Comparison of ENCODE assay signal across 9 cellular contexts in the genomic region with DNA sequence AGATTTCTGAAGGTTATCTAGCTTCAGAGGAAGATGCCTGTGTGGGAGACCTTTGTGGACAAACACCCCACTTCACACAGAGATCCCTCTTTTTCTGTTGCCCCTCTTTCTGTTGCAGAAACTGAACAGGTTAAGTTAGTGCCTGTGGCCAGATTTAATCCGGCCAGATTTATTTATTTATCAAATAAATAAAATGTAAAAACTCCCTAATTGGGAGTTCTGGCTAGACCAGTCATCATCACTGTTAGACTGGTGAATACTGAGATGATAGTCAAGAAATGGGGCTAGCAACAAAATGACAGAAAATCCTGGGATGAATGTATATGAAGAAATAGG. TPM values are rescaled to one million over a fixed set of nuclear protein-coding genes. Genes with fewer than 3 reads are reported as not detected.
DNase-seq lines count a peak whose midpoint lies in the region; ATAC-seq and TF ChIP-seq lines count a peak whose summit lies in the region.
"Had no signal": no experiment of that assay in that cellular context is flagged by ENCODE, and none has a peak within 500 bp of the region (broad histone marks: within the 10 kb centered on the region; RNA-seq: fewer than 3 reads in every experiment).

No MANE protein-coding gene starts in this region.

- ATAC-seq in heart right ventricle, result no peak
- ATAC-seq in Right ventricle myocardium inferior, result no peak
- no peak for ATAC-seq in upper lobe of left lung (ENCODE audit: low FRiP score in 2 of 2)
- ATAC-seq in GM21619 (IDR thresholded peaks at IDR 0.05; ENCODE audit: unreplicated experiment), result no peak

- H3K4me3 ChIP-seq in heart right ventricle, result no peak overlapping the region
- peak overlapping the region; percentile 87 for H3K4me3 ChIP-seq in adipocyte (ENCODE audit: low read length)
- H3K4me3 ChIP-seq in mesodermal cell (ENCODE audit: extremely low read depth, insufficient read depth, low read length, poor library complexity, severe bottlenecking), result peak overlapping the region; percentile 63
- peak overlapping the region in 1 of 4 donors; percentile 85 for H3K4me3 ChIP-seq in upper lobe of left lung

- intact Hi-C loops in heart right ventricle (cut with DNase I), result loop anchor here in 2 of 10 donors (5.0 kb wide), 1 partner anchor 96 kb away; no protein-coding TSS in a partner anchor
- intact Hi-C loops in Right ventricle myocardium inferior (cut with DNase I), result loop anchor here (2.0 kb wide), 1 partner anchor 99 kb away; no protein-coding TSS in a partner anchor

- H3K36me3 ChIP-seq in heart right ventricle, result no peaks in the 10 kb centered on the region
- no peaks in the 10 kb centered on the region for H3K36me3 ChIP-seq in adipocyte (ENCODE audit: control insufficient read depth, insufficient read depth, low read length, severe bottlenecking)
- no peaks in the 10 kb centered on the region for H3K36me3 ChIP-seq in mesodermal cell (ENCODE audit: control insufficient read depth, insufficient read depth, low read length)
- H3K36me3 ChIP-seq in upper lobe of left lung, result no peaks in the 10 kb centered on the region

- H3K9me3 ChIP-seq in heart right ventricle, result no peaks in the 10 kb centered on the region
- no peaks in the 10 kb centered on the region for H3K9me3 ChIP-seq in adipocyte (ENCODE audit: control insufficient read depth, low read length)
- H3K9me3 ChIP-seq in mesodermal cell (ENCODE audit: control insufficient read depth, low read length), result no peaks in the 10 kb centered on the region
- no peaks in the 10 kb centered on the region for H3K9me3 ChIP-seq in upper lobe of left lung

- peaks cover 3 to 49% (median 30%) of the 10 kb centered on the region in 9 donors for H3K4me1 ChIP-seq in heart right ventricle
- H3K4me1 ChIP-seq in adipocyte (ENCODE audit: control insufficient read depth, insufficient read depth, low read length), result peaks cover 30% of the 10 kb centered on the region
- peaks cover 19% of the 10 kb centered on the region for H3K4me1 ChIP-seq in mesodermal cell (ENCODE audit: control insufficient read depth, insufficient read depth, low read length, poor library complexity, severe bottlenecking)
- peaks cover 12 to 37% (median 22%) of the 10 kb centered on the region in 4 donors for H3K4me1 ChIP-seq in upper lobe of left lung

- TF ChIP-seq CTCF in heart right ventricle (IDR thresholded peaks at IDR 0.05) (no peak), upper lobe of left lung (IDR thresholded peaks at IDR 0.05) (no peak)

- no peak for TF ChIP-seq POLR2A in upper lobe of left lung (IDR thresholded peaks at IDR 0.05)

- DNase-seq in heart right ventricle (no peak), Right ventricle myocardium inferior (ENCODE audit: missing footprints) (no peak), adipocyte (ENCODE audit: low read depth) (no peak), upper lobe of left lung (no peak), H4 (ENCODE audit: low spot score) (no peak), Kasumi-1 (lab: John Stamatoyannopoulos, UW) (no peak)
- DNase-seq: amygdala had no signal

- H3K27ac ChIP-seq in heart right ventricle (peak overlapping the region in 7 of 10 donors; percentile 98 to 100 (median 99)), mesodermal cell (ENCODE audit: low read depth, low read length, severe bottlenecking) (no peak overlapping the region), upper lobe of left lung (peak overlapping the region; percentile 95 to 98 (median 98))

- no peaks in the 10 kb centered on the region for H3K27me3 ChIP-seq in heart right ventricle
- H3K27me3 ChIP-seq in adipocyte (replicated peaks; ENCODE audit: control insufficient read depth, insufficient read depth, low read length), result no peaks in the 10 kb centered on the region
- no peaks in the 10 kb centered on the region for H3K27me3 ChIP-seq in upper lobe of left lung

- WGBS in heart right ventricle, 2 donors, result 65 to 73% methylated on average over 1 of the region's 1 CpG
- WGBS in mesodermal cell (ENCODE audit: insufficient coverage in 2 of 2), 2 experiments, result no CpG with 5 or more reads among the region's 1 CpG
- WGBS in upper lobe of left lung, 2 donors, result 41 to 44% methylated on average over 1 of the region's 1 CpG

- TF ChIP-seq EP300 in upper lobe of left lung (IDR thresholded peaks at IDR 0.05), result no peak

- H3K9ac ChIP-seq in adipocyte (ENCODE audit: low read length), result peak overlapping the region; percentile 99

RNA-seq across cellular contexts. Expression of gene TBC1D5, which starts 1.2 kb away (rescaled TPM):
- total RNA-seq in heart right ventricle (10 to 100 TPM; 22.8 to 35.6 (median 31.0) TPM), Right ventricle myocardium inferior (34.4 TPM), upper lobe of left lung (100 to 1,000 TPM in 1 of 6 donors, 10 to 100 TPM in 5; 53.0 to 135 (median 63.3) TPM)
- 1 to 10 TPM; 6.7 TPM for polyA plus RNA-seq in heart right ventricle
- polyA plus RNA-seq in mesodermal cell (2013, experiment 1 of 2), result 45.7 TPM
- polyA plus RNA-seq in mesodermal cell (2013, experiment 2 of 2), result 47.9 TPM
- 15.4 and 17.2 TPM in 2 replicates for total RNA-seq in H4 (2014; rRNA removed; shearing (Covaris generic))

Comparison
In these comparisons a context has a peak if more than half of its experiments do, and no peak if none do; other contexts are left out.
1. H3K4me3 ChIP-seq: peak in adipocyte (single experiment) and mesodermal cell (single experiment); none in heart right ventricle (0 of 10).